8 cellular contexts compared by ENCODE assay signal in the genomic region with DNA sequence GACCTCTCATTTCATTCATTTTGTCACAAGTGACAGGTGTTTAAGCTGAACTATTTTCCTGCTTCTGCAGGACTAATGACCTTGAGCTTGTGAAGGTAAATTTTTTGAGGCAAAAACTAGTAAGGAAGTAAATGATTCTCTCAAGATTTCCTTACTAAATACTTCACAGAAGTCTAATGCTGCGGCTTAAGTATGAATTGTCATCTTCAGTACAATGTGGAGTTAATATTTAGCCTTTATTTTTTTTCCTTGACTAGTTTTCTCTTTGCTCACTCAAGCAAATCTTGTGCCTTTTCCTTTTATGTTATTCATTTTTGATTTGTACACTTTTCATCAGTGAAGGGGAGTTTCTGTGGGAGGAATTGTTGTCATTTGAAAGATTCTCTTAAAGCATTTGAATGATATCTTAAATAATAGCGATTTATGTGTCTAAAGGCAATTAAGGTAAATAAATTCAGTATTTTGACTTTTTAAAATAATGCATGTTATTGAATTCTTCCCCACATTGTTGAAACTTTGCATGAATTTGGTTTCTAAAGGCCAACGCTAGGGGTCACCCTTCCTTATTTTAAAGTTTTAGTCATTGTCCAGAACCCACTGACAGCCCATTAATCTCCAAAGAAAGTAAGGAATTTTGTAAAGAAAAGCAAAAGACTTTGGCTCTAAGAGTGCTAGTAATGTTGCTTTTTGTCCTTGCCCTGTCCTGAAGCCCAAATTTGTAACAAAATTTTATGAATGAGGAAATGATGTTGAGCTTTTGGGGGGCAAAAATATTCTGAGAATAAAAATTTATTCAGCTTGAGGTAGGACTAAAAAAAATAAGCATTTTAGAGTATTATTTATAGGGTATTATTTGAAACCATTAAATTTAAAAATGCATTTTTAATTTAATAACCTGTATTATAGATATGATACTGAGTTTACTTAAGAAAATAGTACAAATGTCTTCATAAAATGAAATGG.
A peak's percentile ranks its signal among the peaks of the same experiment; 100 is the strongest.
DNase-seq lines count a peak whose midpoint lies in the region; ATAC-seq and TF ChIP-seq lines count a peak whose summit lies in the region.

No MANE protein-coding gene starts in this region.

- H3K27ac ChIP-seq in C4-2B = no peak overlapping the region
- H3K27ac ChIP-seq in brain microvascular endothelial cell = no peak overlapping the region
- H3K27ac ChIP-seq in vagina = no peak overlapping the region

- in situ Hi-C loops in brain microvascular endothelial cell (cut with HindIII; ENCODE audit: low pct_ligation_motif_present, low sequenced_read_pairs) = no loop called here

- no peak for TF ChIP-seq POLR2A in vagina (IDR thresholded peaks at IDR 0.05)

- H3K9me3 ChIP-seq in vagina = no peaks in the 10 kb centered on the region

- intact Hi-C loops in vagina (cut with DNase I) = no loop called here

- no peaks in the 10 kb centered on the region for H3K4me1 ChIP-seq in vagina

- DNase-seq in NCI-H146 (lab: John Stamatoyannopoulos, UW) (peak; percentile 52), brain microvascular endothelial cell (peak; percentile 34), left lobe of liver (ENCODE audit: low spot score) (no peak), vagina (ENCODE audit: extremely low spot score in 2 of 2) (no peak), islet precursor cell (no peak)
- DNase-seq in activated CD4-positive, CD25-positive, alpha-beta regulatory T cell treated with anti-CD3 and anti-CD28 coated beads, Interleukin-2, amount 50 U/mL, for 72 hours = no peak

- ATAC-seq in GM18511 (IDR thresholded peaks at IDR 0.05; ENCODE audit: unreplicated experiment) (peak; percentile 62), left lobe of liver (peak; percentile 51)

- TF ChIP-seq CTCF in C4-2B (conservative IDR thresholded peaks at IDR 0.05) = peak; percentile 79
- peak; percentile 66 for TF ChIP-seq CTCF in brain microvascular endothelial cell (IDR thresholded peaks at IDR 0.05; ENCODE audit: low read depth, low read length, missing control alignments)
- TF ChIP-seq CTCF in vagina (IDR thresholded peaks at IDR 0.05) = peak; percentile 30 to 62 (median 59)

- no peaks in the 10 kb centered on the region for H3K36me3 ChIP-seq in brain microvascular endothelial cell (replicated peaks)
- H3K36me3 ChIP-seq in vagina = no peaks in the 10 kb centered on the region

- no peaks in the 10 kb centered on the region for H3K27me3 ChIP-seq in brain microvascular endothelial cell (replicated peaks)
- no peaks in the 10 kb centered on the region for H3K27me3 ChIP-seq in vagina

- H3K4me3 ChIP-seq in brain microvascular endothelial cell (ENCODE audit: low read depth, low read length) (no peak overlapping the region), vagina (no peak overlapping the region)

Comparison
In these comparisons a context has a peak if more than half of its experiments do, and no peak if none do; other contexts are left out.
1. DNase-seq: peak in NCI-H146 (single experiment) and brain microvascular endothelial cell (single experiment); none in left lobe of liver (single experiment), vagina (0 of 2), islet precursor cell (single experiment) and activated CD4-positive, CD25-positive, alpha-beta regulatory T cell treated with anti-CD3 and anti-CD28 coated beads, Interleukin-2, amount 50 U/mL, for 72 hours (single experiment).
2. Peak in every context shown above with its lines, with median percentiles within 50 percentile points of each other: CTCF ChIP-seq.